Comparison of ENCODE assay signal across 19 cellular contexts in genomic region chr4:59598233-59598618, GRCh38.
"Had no signal": no experiment of that assay in that cellular context is flagged by ENCODE, and none has a peak within 500 bp of the region (broad histone marks: within the 10 kb centered on the region; RNA-seq: fewer than 3 reads in every experiment).

No MANE protein-coding gene starts in this region.

- ATAC-seq: activated CD4-positive, CD25-positive, alpha-beta regulatory T cell treated with anti-CD3 and anti-CD28 coated beads, Interleukin-2, amount 50 U/mL, for 24 hours; body of pancreas; natural killer cell treated with Interleukin-12 subunit alpha and Interleukin-12 subunit beta and Interleukin-15 and Interleukin-18, amount 100 ng/mL, for 72 hours; SK-N-SH treated with all-trans-retinoic acid at 6 μM for 48 hours had no signal

- DNase-seq: activated CD4-positive, alpha-beta T cell treated with anti-CD3 and anti-CD28 coated beads, Interleukin-2, amount 50 U/mL, for 1 hour; activated CD8-positive, alpha-beta memory T cell treated with anti-CD3 and anti-CD28 coated beads for 24 hours; activated gamma-delta T cell treated with Interleukin-2 at 50 U/mL for 16 hours; amniotic stem cell; body of pancreas; effector memory CD4-positive, alpha-beta T cell; retina; SHP77 treated with DMSO at 0.1 percent for 48 hours; stimulated activated CD4-positive, alpha-beta T cell treated with anti-CD3 and anti-CD28 coated beads, Interleukin-1b, Interleukin-23, amount 100 ng/mL, for 48 hours; stimulated activated CD8-positive, alpha-beta memory T cell treated with anti-CD3 and anti-CD28 coated beads, Interleukin-4, amount 100 ng/mL, for 48 hours; stimulated activated naive CD4-positive, alpha-beta T cell; T1000; transverse colon had no signal

- H3K4me1 ChIP-seq: body of pancreas, parathyroid adenoma, transverse colon had no signal

- H3K27me3 ChIP-seq: body of pancreas, transverse colon had no signal

- H3K9me3 ChIP-seq: body of pancreas, transverse colon had no signal

- H3K36me3 ChIP-seq: transverse colon had no signal

- FAIRE-seq: endothelial cell of umbilical vein, frontal cortex had no signal

- H3K4me3 ChIP-seq: body of pancreas, transverse colon had no signal

- H3K27ac ChIP-seq: body of pancreas, parathyroid adenoma, transverse colon had no signal
